ENCODE assay signal across 8 cellular contexts in genomic region chr1:189192741-189193140, GRCh38.
"Had no signal": no experiment of that assay in that cellular context is flagged by ENCODE, and none has a peak within 500 bp of the region (broad histone marks: within the 10 kb centered on the region; RNA-seq: fewer than 3 reads in every experiment).

No MANE protein-coding gene starts in this region.

- H3K27ac Mint-ChIP-seq: GM23338, H9, HFFc6, IgD-negative memory B cell had no signal

- H3K4me3 Mint-ChIP-seq: GM23338, H9, HFFc6, IgD-negative memory B cell had no signal

- H3K9me3 Mint-ChIP-seq: GM23338, H9 had no signal

- H3K4me2 ChIP-seq: GM23338 had no signal

- H3K4me1 Mint-ChIP-seq: GM23338, H9, IgD-negative memory B cell had no signal

- H3K27ac ChIP-seq: HL-60 had no signal

- H3K4me3 ChIP-seq: GM23338 had no signal

- H3K27me3 Mint-ChIP-seq: IgD-negative memory B cell had no signal

- ATAC-seq: GM23338, HCT116, HepG2 had no signal

- H2AFZ ChIP-seq: GM23338 had no signal

- DNase-seq: H9, HFFc6, KBM-7 had no signal
